In the genomic region with DNA sequence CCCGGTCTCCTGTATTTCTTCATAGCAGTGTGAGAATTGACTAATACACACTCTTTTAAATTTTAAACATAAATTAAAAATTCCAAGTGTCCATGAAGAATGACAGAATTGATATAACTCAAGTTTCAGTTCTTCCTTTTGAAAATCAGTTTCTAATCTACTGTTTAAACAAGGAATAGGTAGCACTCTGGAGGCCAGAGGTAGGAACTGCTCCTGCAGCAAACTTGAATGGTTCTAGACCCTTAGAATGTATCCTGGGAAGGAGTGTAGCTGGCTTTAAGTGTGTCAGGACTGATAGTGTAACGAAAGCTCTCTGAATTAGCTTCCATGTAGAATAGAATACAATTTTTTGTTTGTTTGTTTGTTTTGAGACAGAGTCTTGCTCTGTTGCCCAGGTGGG, we compare ENCODE assay signal across 2 cellular contexts.
TF ChIP-seq lines count a peak whose summit lies in the region.

No MANE protein-coding gene starts in this region.

TF ChIP-seq in HepG2, 621 proteins besides CTCF, POLR2A, EP300 and RAD21 (continued from another document):
- TF ChIP-seq ZNF629 (CRISPR knock-in tag; conservative IDR thresholded peaks at IDR 0.05) = no peak
- no peak for TF ChIP-seq HMGXB3 (CRISPR knock-in tag; IDR thresholded peaks at IDR 0.05; ENCODE audit: borderline replicate concordance)
- TF ChIP-seq ZNF672 (CRISPR knock-in tag; IDR thresholded peaks at IDR 0.05) = no peak
- TF ChIP-seq PHF5A (CRISPR knock-in tag; IDR thresholded peaks at IDR 0.05; ENCODE audit: low read depth, unreplicated experiment) = no peak
- no peak for TF ChIP-seq BRF2 (CRISPR knock-in tag; IDR thresholded peaks at IDR 0.05)
- TF ChIP-seq MLLT10 (CRISPR knock-in tag; IDR thresholded peaks at IDR 0.05) = no peak

TF ChIP-seq in SK-N-SH, 30 proteins besides CTCF, POLR2A, EP300 and RAD21:
- TF ChIP-seq, protein P1, sequence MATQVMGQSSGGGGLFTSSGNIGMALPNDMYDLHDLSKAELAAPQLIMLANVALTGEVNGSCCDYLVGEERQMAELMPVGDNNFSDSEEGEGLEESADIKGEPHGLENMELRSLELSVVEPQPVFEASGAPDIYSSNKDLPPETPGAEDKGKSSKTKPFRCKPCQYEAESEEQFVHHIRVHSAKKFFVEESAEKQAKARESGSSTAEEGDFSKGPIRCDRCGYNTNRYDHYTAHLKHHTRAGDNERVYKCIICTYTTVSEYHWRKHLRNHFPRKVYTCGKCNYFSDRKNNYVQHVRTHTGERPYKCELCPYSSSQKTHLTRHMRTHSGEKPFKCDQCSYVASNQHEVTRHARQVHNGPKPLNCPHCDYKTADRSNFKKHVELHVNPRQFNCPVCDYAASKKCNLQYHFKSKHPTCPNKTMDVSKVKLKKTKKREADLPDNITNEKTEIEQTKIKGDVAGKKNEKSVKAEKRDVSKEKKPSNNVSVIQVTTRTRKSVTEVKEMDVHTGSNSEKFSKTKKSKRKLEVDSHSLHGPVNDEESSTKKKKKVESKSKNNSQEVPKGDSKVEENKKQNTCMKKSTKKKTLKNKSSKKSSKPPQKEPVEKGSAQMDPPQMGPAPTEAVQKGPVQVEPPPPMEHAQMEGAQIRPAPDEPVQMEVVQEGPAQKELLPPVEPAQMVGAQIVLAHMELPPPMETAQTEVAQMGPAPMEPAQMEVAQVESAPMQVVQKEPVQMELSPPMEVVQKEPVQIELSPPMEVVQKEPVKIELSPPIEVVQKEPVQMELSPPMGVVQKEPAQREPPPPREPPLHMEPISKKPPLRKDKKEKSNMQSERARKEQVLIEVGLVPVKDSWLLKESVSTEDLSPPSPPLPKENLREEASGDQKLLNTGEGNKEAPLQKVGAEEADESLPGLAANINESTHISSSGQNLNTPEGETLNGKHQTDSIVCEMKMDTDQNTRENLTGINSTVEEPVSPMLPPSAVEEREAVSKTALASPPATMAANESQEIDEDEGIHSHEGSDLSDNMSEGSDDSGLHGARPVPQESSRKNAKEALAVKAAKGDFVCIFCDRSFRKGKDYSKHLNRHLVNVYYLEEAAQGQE (IDR thresholded peaks at IDR 0.05; ENCODE audit: low read depth, low read length) = no peak
- TF ChIP-seq MEF2A (IDR thresholded peaks at IDR 0.05; ENCODE audit: borderline replicate concordance, low read depth) (no peak), JUND (IDR thresholded peaks at IDR 0.05) (no peak), POLR2AphosphoS5 (IDR thresholded peaks at IDR 0.05; ENCODE audit: low read depth, low read length) (no peak), ZBTB33 (IDR thresholded peaks at IDR 0.05; ENCODE audit: borderline replicate concordance, low read depth) (no peak), USF1 (IDR thresholded peaks at IDR 0.05; ENCODE audit: borderline replicate concordance, low read depth) (no peak), TAF1 (IDR thresholded peaks at IDR 0.05; ENCODE audit: borderline replicate concordance, low read depth, low read length) (no peak)
- TF ChIP-seq, protein P2, sequence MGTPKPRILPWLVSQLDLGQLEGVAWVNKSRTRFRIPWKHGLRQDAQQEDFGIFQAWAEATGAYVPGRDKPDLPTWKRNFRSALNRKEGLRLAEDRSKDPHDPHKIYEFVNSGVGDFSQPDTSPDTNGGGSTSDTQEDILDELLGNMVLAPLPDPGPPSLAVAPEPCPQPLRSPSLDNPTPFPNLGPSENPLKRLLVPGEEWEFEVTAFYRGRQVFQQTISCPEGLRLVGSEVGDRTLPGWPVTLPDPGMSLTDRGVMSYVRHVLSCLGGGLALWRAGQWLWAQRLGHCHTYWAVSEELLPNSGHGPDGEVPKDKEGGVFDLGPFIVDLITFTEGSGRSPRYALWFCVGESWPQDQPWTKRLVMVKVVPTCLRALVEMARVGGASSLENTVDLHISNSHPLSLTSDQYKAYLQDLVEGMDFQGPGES (IDR thresholded peaks at IDR 0.05; ENCODE audit: low read depth, low read length) = no peak
TF ChIP-seq in SK-N-SH: peak in this region for 0.
